1 cellular context compared by ENCODE assay signal in the genomic region with DNA sequence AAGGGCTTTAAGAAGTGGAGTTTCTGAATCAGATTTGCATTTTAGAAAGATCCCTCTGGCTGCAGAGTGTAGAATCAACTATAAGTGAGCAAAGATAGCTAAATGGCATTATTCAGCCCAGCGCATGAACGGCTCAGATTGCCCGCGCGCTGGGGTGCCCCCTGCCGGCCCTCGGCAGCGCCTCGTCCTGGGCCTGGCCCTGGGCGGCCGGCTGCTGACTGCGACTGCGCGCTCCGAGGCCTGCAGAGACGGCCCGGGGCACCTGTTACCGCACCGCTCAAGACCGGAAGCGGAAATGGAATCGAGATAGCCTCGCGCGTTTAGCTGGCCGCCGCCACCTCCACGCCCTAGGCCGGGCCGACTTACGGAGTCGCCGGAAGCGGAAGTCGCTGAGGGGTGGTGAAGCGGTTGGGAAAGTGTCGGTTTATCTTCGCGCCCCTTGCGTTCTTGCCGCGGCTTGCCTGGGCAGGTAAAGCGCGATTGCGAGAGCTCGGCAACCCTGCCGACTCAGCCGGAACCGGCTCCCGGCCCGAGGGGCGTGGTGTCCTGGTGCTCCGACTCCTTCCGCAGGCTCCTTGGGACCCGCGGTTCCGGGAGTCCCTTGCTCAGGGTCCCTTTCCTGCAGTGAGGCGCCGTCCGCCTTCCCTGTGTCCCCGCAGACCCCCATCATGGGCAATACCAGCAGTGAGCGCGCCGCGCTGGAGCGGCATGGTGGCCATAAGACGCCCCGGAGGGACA.
TF ChIP-seq lines count a peak whose summit lies in the region.

A gene with protein sequence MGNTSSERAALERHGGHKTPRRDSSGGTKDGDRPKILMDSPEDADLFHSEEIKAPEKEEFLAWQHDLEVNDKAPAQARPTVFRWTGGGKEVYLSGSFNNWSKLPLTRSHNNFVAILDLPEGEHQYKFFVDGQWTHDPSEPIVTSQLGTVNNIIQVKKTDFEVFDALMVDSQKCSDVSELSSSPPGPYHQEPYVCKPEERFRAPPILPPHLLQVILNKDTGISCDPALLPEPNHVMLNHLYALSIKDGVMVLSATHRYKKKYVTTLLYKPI (plus strand): TSS at position 557 of the 738 bp plus-strand sequence. CDS start 112 bp downstream, at position 669.

TF ChIP-seq in H1, 55 proteins besides CTCF, POLR2A, EP300 and RAD21 (continues in another document):
- TF ChIP-seq RFX5 (IDR thresholded peaks at IDR 0.05; ENCODE audit: borderline replicate concordance, low read depth, low read length) (no peak), CBX8 (IDR thresholded peaks at IDR 0.05; ENCODE audit: borderline replicate concordance, low read depth, low read length) (no peak), ASH2L (IDR thresholded peaks at IDR 0.05; ENCODE audit: low read length) (peak; percentile 89), SP1 (IDR thresholded peaks at IDR 0.05; ENCODE audit: low read depth, low read length) (no peak), SIN3A (conservative IDR thresholded peaks at IDR 0.05 in 1 of 2, IDR thresholded peaks at IDR 0.05 in 1 of 2; ENCODE audit: low read depth in 1 of 2, low read length in 2 of 2) (peak in 1 of 2 experiments; percentile 95; a peak in 2 of 4 replicates), YY1 (IDR thresholded peaks at IDR 0.05; ENCODE audit: low read depth, low read length) (no peak), GABPA (IDR thresholded peaks at IDR 0.05; ENCODE audit: borderline replicate concordance, insufficient read depth, low read length) (peak; percentile 97), JUND (IDR thresholded peaks at IDR 0.05; ENCODE audit: low read length) (no peak), NRF1 (IDR thresholded peaks at IDR 0.05; ENCODE audit: low read depth, low read length) (peak; percentile 28; the same call in 1 of the 2 replicates), SIRT6 (IDR thresholded peaks at IDR 0.05; ENCODE audit: low read length) (no peak), CHD2 (IDR thresholded peaks at IDR 0.05; ENCODE audit: low read length) (no peak), KDM4A (IDR thresholded peaks at IDR 0.05; ENCODE audit: low read depth, low read length, severe bottlenecking) (peak; percentile 53), TBP (IDR thresholded peaks at IDR 0.05; ENCODE audit: low read depth, low read length) (peak; percentile 68; the same call in 1 of the 2 replicates), SIX5 (IDR thresholded peaks at IDR 0.05; ENCODE audit: low read depth, low read length) (no peak), HDAC2 (IDR thresholded peaks at IDR 0.05; ENCODE audit: borderline replicate concordance in 1 of 2, low read depth in 2 of 2, low read length in 2 of 2) (no peak), BCL11A (IDR thresholded peaks at IDR 0.05; ENCODE audit: low read depth in 2 of 2, low read length in 2 of 2) (no peak), SAP30 (IDR thresholded peaks at IDR 0.05; ENCODE audit: insufficient read depth, insufficient replicate concordance, low read length) (no peak), CEBPB (IDR thresholded peaks at IDR 0.05; ENCODE audit: low read depth, low read length) (peak; percentile 59; the same call in 1 of the 2 replicates), CTBP2 (IDR thresholded peaks at IDR 0.05; ENCODE audit: borderline replicate concordance, insufficient read depth, insufficient read length, low read length) (no peak), SRF (IDR thresholded peaks at IDR 0.05; ENCODE audit: low read depth, low read length) (0 out of 2 replicates have a peak, but pooled peaks have one; percentile 20), CBX5 (IDR thresholded peaks at IDR 0.05; ENCODE audit: low read depth, low read length) (no peak), RBBP5 (IDR thresholded peaks at IDR 0.05; ENCODE audit: borderline replicate concordance, low read depth, low read length) (peak; percentile 75; the same call in 1 of the 2 replicates), TCF12 (IDR thresholded peaks at IDR 0.05; ENCODE audit: low read depth, low read length) (0 out of 2 replicates have a peak, but pooled peaks have one; percentile 27), CHD1 (IDR thresholded peaks at IDR 0.05; ENCODE audit: low read depth, low read length) (no peak), POLR2AphosphoS5 (IDR thresholded peaks at IDR 0.05; ENCODE audit: low read depth, low read length) (peak; percentile 69), GTF2F1 (IDR thresholded peaks at IDR 0.05; ENCODE audit: borderline replicate concordance, low read depth, low read length) (no peak), EZH2 (IDR thresholded peaks at IDR 0.05; ENCODE audit: low read depth, low read length, severe bottlenecking) (no peak), NANOG (IDR thresholded peaks at IDR 0.05; ENCODE audit: insufficient read depth, low read depth, low read length, poor library complexity, severe bottlenecking) (no peak), TEAD4 (IDR thresholded peaks at IDR 0.05; ENCODE audit: low read depth, low read length) (no peak), CREB1 (IDR thresholded peaks at IDR 0.05) (peak; percentile 60; the same call in 1 of the 2 replicates), RNF2 (IDR thresholded peaks at IDR 0.05; ENCODE audit: borderline replicate concordance, low read depth, low read length, missing control alignments, poor library complexity, severe bottlenecking) (no peak), ZNF274 (IDR thresholded peaks at IDR 0.05; ENCODE audit: borderline replicate concordance, extremely low read depth, low read length) (no peak), RXRA (IDR thresholded peaks at IDR 0.05; ENCODE audit: insufficient read depth, low read depth, low read length) (no peak), JUN (IDR thresholded peaks at IDR 0.05; ENCODE audit: low read depth, low read length) (no peak), TAF1 (IDR thresholded peaks at IDR 0.05; ENCODE audit: low read depth, low read length) (peak; percentile 71), SP4 (IDR thresholded peaks at IDR 0.05; ENCODE audit: low read length) (peak; percentile 61; the same call in 1 of the 2 replicates), FOSL1 (IDR thresholded peaks at IDR 0.05; ENCODE audit: insufficient read depth, low read depth, low read length) (no peak), KDM5A (IDR thresholded peaks at IDR 0.05; ENCODE audit: low read length) (peak; percentile 56; the same call in 1 of the 2 replicates), TAF7 (optimal IDR thresholded peaks at IDR 0.05; ENCODE audit: borderline replicate concordance, low read depth, low read length) (no peak), MAFK (IDR thresholded peaks at IDR 0.05; ENCODE audit: low read depth, low read length) (no peak), HDAC6 (IDR thresholded peaks at IDR 0.05; ENCODE audit: low read depth, low read length) (no peak), BRCA1 (IDR thresholded peaks at IDR 0.05; ENCODE audit: low read depth, low read length) (no peak; the same call in 1 of the 2 replicates), PHF8 (conservative IDR thresholded peaks at IDR 0.05; ENCODE audit: low read depth, low read length) (peak; percentile 81), SP2 (IDR thresholded peaks at IDR 0.05; ENCODE audit: low read length) (no peak), EGR1 (IDR thresholded peaks at IDR 0.05; ENCODE audit: borderline replicate concordance, low read depth, low read length) (no peak)
- TF ChIP-seq, protein P1, sequence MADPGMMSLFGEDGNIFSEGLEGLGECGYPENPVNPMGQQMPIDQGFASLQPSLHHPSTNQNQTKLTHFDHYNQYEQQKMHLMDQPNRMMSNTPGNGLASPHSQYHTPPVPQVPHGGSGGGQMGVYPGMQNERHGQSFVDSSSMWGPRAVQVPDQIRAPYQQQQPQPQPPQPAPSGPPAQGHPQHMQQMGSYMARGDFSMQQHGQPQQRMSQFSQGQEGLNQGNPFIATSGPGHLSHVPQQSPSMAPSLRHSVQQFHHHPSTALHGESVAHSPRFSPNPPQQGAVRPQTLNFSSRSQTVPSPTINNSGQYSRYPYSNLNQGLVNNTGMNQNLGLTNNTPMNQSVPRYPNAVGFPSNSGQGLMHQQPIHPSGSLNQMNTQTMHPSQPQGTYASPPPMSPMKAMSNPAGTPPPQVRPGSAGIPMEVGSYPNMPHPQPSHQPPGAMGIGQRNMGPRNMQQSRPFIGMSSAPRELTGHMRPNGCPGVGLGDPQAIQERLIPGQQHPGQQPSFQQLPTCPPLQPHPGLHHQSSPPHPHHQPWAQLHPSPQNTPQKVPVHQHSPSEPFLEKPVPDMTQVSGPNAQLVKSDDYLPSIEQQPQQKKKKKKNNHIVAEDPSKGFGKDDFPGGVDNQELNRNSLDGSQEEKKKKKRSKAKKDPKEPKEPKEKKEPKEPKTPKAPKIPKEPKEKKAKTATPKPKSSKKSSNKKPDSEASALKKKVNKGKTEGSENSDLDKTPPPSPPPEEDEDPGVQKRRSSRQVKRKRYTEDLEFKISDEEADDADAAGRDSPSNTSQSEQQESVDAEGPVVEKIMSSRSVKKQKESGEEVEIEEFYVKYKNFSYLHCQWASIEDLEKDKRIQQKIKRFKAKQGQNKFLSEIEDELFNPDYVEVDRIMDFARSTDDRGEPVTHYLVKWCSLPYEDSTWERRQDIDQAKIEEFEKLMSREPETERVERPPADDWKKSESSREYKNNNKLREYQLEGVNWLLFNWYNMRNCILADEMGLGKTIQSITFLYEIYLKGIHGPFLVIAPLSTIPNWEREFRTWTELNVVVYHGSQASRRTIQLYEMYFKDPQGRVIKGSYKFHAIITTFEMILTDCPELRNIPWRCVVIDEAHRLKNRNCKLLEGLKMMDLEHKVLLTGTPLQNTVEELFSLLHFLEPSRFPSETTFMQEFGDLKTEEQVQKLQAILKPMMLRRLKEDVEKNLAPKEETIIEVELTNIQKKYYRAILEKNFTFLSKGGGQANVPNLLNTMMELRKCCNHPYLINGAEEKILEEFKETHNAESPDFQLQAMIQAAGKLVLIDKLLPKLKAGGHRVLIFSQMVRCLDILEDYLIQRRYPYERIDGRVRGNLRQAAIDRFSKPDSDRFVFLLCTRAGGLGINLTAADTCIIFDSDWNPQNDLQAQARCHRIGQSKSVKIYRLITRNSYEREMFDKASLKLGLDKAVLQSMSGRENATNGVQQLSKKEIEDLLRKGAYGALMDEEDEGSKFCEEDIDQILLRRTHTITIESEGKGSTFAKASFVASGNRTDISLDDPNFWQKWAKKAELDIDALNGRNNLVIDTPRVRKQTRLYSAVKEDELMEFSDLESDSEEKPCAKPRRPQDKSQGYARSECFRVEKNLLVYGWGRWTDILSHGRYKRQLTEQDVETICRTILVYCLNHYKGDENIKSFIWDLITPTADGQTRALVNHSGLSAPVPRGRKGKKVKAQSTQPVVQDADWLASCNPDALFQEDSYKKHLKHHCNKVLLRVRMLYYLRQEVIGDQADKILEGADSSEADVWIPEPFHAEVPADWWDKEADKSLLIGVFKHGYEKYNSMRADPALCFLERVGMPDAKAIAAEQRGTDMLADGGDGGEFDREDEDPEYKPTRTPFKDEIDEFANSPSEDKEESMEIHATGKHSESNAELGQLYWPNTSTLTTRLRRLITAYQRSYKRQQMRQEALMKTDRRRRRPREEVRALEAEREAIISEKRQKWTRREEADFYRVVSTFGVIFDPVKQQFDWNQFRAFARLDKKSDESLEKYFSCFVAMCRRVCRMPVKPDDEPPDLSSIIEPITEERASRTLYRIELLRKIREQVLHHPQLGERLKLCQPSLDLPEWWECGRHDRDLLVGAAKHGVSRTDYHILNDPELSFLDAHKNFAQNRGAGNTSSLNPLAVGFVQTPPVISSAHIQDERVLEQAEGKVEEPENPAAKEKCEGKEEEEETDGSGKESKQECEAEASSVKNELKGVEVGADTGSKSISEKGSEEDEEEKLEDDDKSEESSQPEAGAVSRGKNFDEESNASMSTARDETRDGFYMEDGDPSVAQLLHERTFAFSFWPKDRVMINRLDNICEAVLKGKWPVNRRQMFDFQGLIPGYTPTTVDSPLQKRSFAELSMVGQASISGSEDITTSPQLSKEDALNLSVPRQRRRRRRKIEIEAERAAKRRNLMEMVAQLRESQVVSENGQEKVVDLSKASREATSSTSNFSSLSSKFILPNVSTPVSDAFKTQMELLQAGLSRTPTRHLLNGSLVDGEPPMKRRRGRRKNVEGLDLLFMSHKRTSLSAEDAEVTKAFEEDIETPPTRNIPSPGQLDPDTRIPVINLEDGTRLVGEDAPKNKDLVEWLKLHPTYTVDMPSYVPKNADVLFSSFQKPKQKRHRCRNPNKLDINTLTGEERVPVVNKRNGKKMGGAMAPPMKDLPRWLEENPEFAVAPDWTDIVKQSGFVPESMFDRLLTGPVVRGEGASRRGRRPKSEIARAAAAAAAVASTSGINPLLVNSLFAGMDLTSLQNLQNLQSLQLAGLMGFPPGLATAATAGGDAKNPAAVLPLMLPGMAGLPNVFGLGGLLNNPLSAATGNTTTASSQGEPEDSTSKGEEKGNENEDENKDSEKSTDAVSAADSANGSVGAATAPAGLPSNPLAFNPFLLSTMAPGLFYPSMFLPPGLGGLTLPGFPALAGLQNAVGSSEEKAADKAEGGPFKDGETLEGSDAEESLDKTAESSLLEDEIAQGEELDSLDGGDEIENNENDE (IDR thresholded peaks at IDR 0.05; ENCODE audit: insufficient replicate concordance, low read length), result peak; percentile 31
- TF ChIP-seq, protein P2, sequence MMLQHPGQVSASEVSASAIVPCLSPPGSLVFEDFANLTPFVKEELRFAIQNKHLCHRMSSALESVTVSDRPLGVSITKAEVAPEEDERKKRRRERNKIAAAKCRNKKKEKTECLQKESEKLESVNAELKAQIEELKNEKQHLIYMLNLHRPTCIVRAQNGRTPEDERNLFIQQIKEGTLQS (IDR thresholded peaks at IDR 0.05; ENCODE audit: insufficient read depth, low read depth, low read length), result no peak
- TF ChIP-seq, protein P3, sequence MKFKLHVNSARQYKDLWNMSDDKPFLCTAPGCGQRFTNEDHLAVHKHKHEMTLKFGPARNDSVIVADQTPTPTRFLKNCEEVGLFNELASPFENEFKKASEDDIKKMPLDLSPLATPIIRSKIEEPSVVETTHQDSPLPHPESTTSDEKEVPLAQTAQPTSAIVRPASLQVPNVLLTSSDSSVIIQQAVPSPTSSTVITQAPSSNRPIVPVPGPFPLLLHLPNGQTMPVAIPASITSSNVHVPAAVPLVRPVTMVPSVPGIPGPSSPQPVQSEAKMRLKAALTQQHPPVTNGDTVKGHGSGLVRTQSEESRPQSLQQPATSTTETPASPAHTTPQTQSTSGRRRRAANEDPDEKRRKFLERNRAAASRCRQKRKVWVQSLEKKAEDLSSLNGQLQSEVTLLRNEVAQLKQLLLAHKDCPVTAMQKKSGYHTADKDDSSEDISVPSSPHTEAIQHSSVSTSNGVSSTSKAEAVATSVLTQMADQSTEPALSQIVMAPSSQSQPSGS (IDR thresholded peaks at IDR 0.05; ENCODE audit: low read length), result no peak
- TF ChIP-seq, protein P4, sequence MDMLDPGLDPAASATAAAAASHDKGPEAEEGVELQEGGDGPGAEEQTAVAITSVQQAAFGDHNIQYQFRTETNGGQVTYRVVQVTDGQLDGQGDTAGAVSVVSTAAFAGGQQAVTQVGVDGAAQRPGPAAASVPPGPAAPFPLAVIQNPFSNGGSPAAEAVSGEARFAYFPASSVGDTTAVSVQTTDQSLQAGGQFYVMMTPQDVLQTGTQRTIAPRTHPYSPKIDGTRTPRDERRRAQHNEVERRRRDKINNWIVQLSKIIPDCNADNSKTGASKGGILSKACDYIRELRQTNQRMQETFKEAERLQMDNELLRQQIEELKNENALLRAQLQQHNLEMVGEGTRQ (IDR thresholded peaks at IDR 0.05; ENCODE audit: low read length), result no peak
- TF ChIP-seq, protein P5, sequence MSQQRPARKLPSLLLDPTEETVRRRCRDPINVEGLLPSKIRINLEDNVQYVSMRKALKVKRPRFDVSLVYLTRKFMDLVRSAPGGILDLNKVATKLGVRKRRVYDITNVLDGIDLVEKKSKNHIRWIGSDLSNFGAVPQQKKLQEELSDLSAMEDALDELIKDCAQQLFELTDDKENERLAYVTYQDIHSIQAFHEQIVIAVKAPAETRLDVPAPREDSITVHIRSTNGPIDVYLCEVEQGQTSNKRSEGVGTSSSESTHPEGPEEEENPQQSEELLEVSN (IDR thresholded peaks at IDR 0.05), result peak; percentile 79
- TF ChIP-seq, protein P6, sequence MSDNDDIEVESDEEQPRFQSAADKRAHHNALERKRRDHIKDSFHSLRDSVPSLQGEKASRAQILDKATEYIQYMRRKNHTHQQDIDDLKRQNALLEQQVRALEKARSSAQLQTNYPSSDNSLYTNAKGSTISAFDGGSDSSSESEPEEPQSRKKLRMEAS (IDR thresholded peaks at IDR 0.05), result peak; percentile 70
